8 cellular contexts compared by ENCODE assay signal in the genomic region with DNA sequence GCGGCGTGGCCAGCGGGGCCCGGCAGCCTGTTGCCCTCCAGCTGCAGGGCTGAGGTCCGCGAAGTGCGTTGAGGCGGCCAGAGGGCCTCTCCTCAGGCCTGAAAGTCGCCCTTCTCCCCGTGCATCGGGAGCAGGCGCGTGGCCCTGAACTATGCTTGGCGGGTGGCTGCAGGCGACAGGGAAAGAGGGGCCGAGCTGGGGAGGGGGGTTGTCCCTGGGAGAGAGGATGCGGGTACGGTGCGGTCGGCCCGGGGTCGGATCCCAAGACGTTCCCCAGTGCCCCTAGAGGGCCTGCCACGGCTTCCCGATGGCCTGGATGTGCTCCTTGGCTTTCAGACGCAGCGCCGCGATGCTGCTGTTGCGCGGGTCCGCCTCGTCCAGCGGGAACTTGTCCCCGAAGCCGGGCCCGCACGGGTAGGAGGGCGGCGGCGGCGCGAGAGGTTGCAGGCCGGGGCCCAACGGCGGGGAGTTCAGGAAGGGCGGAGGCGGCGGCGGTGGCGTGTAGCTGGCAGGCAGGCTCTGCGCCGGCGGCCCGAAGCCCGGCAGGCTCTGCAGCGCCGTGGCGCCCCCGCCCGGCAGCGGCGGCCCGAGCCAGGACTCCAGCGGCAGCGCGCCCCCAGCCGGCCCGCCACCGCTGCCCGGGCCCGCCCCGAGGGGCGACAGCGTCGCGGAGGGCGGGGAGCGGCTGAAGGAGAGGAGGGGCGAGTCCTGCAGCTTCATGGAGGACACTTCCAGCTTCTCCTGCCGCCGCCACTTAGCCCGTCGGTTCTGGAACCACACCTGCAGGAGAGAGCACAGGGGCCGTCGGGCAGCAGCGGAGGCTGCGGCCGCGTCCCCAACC. TPM values are rescaled to one million over a fixed set of nuclear protein-coding genes. Genes with fewer than 3 reads are reported as not detected.
A peak's percentile ranks its signal among the peaks of the same experiment; 100 is the strongest.
DNase-seq lines count a peak whose midpoint lies in the region; ATAC-seq and TF ChIP-seq lines count a peak whose summit lies in the region.

No MANE protein-coding gene starts in this region.

- H3K9me3 ChIP-seq in iPS-15b (ENCODE audit: control insufficient read depth, insufficient read depth, low read length), result no peaks in the 10 kb centered on the region

- peak; percentile 71 for DNase-seq in activated CD4-positive, alpha-beta T cell treated with anti-CD3 and anti-CD28 coated beads for 48 hours
- no peak for DNase-seq in activated CD4-positive, alpha-beta T cell treated with anti-CD3 and anti-CD28 coated beads, Interleukin-2, amount 50 U/mL, for 4 hours
- DNase-seq in activated CD8-positive, alpha-beta T cell treated with anti-CD3 and anti-CD28 coated beads, Interleukin-2, amount 10 ng/mL, durations not matched to agents 7 days and 5 days, result peak; percentile 52
- DNase-seq in stimulated activated CD8-positive, alpha-beta memory T cell treated with anti-CD3 and anti-CD28 coated beads, Interleukin-4, amount 100 ng/mL, for 24 hours (ENCODE audit: low read depth), result peak; percentile 19
- DNase-seq in NCI-H1417 treated with DMSO at 0.1 percent for 48 hours (lab: John Stamatoyannopoulos, UW) (no peak), midbrain (lab: John Stamatoyannopoulos, UW) (no peak)

- no peak overlapping the region for H3K9ac ChIP-seq in iPS-15b (ENCODE audit: low read depth, low read length)

- H3K36me3 ChIP-seq in iPS-15b (ENCODE audit: control insufficient read depth, insufficient read depth, low read length), result no peaks in the 10 kb centered on the region

- H3K27ac Mint-ChIP-seq in activated CD8-positive, alpha-beta T cell treated with anti-CD3 and anti-CD28 coated beads, Interleukin-2, amount 10 ng/mL, durations not matched to agents 7 days and 5 days, result no peak overlapping the region

- H3K4me3 Mint-ChIP-seq in activated CD8-positive, alpha-beta T cell treated with anti-CD3 and anti-CD28 coated beads, Interleukin-2, amount 10 ng/mL, durations not matched to agents 7 days and 5 days, result peak overlapping the region; percentile 20

- peaks cover 24% of the 10 kb centered on the region for H3K4me1 Mint-ChIP-seq in activated CD8-positive, alpha-beta T cell treated with anti-CD3 and anti-CD28 coated beads, Interleukin-2, amount 10 ng/mL, durations not matched to agents 7 days and 5 days (ENCODE audit: low read depth)

- peaks cover 93% of the 10 kb centered on the region for H3K27me3 ChIP-seq in iPS-15b (ENCODE audit: control insufficient read depth, insufficient read depth, low read length)

- H3K36me3 Mint-ChIP-seq in activated CD8-positive, alpha-beta T cell treated with anti-CD3 and anti-CD28 coated beads, Interleukin-2, amount 10 ng/mL, durations not matched to agents 7 days and 5 days (ENCODE audit: low read depth), result no peaks in the 10 kb centered on the region

- POLR2A ChIA-PET in activated CD8-positive, alpha-beta T cell treated with anti-CD3 and anti-CD28 coated beads, Interleukin-2, amount 10 ng/mL, durations not matched to agents 7 days and 5 days (lab: Charles Lee), result no interaction called here

- peaks cover 75% of the 10 kb centered on the region for H3K27me3 Mint-ChIP-seq in activated CD8-positive, alpha-beta T cell treated with anti-CD3 and anti-CD28 coated beads, Interleukin-2, amount 10 ng/mL, durations not matched to agents 7 days and 5 days (ENCODE audit: low read depth)

- peak; percentile 18 for TF ChIP-seq CTCF in LNCAP (IDR thresholded peaks at IDR 0.05)

- CTCF ChIA-PET in activated CD8-positive, alpha-beta T cell treated with anti-CD3 and anti-CD28 coated beads, Interleukin-2, amount 10 ng/mL, durations not matched to agents 7 days and 5 days (lab: Charles Lee), result interaction anchor here (1.0 to 2.5 kb wide), 4 partner anchors 12 to 183 kb away, joined by 3 to 8 read pairs (median 4); no protein-coding TSS in a partner anchor

- peak overlapping the region; percentile 53 for H3K4me3 ChIP-seq in iPS-15b (ENCODE audit: low read depth, low read length)

- peaks cover 9% of the 10 kb centered on the region for H3K4me1 ChIP-seq in iPS-15b (ENCODE audit: control insufficient read depth, insufficient read depth, low read length)

- ATAC-seq in activated CD8-positive, alpha-beta T cell treated with anti-CD3 and anti-CD28 coated beads, Interleukin-2, amount 10 ng/mL, durations not matched to agents 7 days and 5 days, result peak; percentile 57

- H3K9me3 Mint-ChIP-seq in activated CD8-positive, alpha-beta T cell treated with anti-CD3 and anti-CD28 coated beads, Interleukin-2, amount 10 ng/mL, durations not matched to agents 7 days and 5 days (ENCODE audit: insufficient read depth), result no peaks in the 10 kb centered on the region

RNA-seq across cellular contexts. Expression of gene RAX, which starts 4.3 kb away (rescaled TPM):
- total RNA-seq in activated CD8-positive, alpha-beta T cell treated with anti-CD3 and anti-CD28 coated beads, Interleukin-2, amount 10 ng/mL, durations not matched to agents 7 days and 5 days, result not detected

RNA-seq across cellular contexts. Expression of gene GRP, which starts 49.0 kb away (rescaled TPM):
- not detected for total RNA-seq in activated CD8-positive, alpha-beta T cell treated with anti-CD3 and anti-CD28 coated beads, Interleukin-2, amount 10 ng/mL, durations not matched to agents 7 days and 5 days

RNA-seq across cellular contexts. Expression of gene CPLX4, which starts 49.5 kb away (rescaled TPM):
- not detected for total RNA-seq in activated CD8-positive, alpha-beta T cell treated with anti-CD3 and anti-CD28 coated beads, Interleukin-2, amount 10 ng/mL, durations not matched to agents 7 days and 5 days

Comparison
In these comparisons a context has a peak if more than half of its experiments do, and no peak if none do; other contexts are left out.
1. DNase-seq: peak in activated CD4-positive, alpha-beta T cell treated with anti-CD3 and anti-CD28 coated beads for 48 hours (single experiment), activated CD8-positive, alpha-beta T cell treated with anti-CD3 and anti-CD28 coated beads, Interleukin-2, amount 10 ng/mL, durations not matched to agents 7 days and 5 days (single experiment) and stimulated activated CD8-positive, alpha-beta memory T cell treated with anti-CD3 and anti-CD28 coated beads, Interleukin-4, amount 100 ng/mL, for 24 hours (single experiment); none in activated CD4-positive, alpha-beta T cell treated with anti-CD3 and anti-CD28 coated beads, Interleukin-2, amount 50 U/mL, for 4 hours (0 of 2), NCI-H1417 treated with DMSO at 0.1 percent for 48 hours (single experiment) and midbrain (single experiment).